ENCODE assay signal across 11 cellular contexts in the genomic region with DNA sequence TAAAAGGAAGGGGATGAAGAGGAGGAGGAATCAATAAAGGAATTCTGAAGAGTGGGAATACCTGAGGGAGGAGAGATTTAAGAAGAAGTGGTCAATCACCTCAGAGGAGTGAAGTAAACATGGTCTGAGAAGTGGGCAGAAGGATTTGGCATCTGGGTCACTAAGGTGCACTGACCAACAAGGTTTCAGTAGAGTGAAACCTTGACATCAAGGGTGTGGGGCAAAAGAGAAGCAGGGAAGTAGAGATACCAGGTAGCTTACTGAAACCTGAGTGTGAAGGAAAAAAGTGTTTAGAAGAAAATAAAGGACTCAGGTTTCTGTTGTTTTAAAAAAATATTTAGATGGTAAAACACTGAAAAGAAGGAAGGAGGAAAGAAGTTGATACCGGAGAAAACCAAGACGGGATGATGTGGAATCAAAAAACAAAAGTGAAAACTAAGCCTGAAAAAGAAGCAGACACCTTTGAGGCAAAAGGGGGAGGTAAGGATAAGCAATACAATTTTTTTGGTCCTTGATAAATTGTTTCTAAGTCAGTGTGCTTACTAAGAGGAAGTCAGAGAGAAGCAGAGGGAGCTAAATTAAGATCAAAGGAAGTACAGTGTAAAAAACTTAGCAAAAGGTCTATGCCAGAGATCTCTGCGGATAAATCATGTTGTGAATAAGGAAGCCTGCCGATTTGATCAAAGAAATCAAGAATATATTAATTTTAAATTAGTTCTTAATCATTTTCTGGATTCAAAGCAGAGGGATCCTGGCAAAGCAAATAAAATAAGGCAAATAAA.
DNase-seq lines count a peak whose midpoint lies in the region; ATAC-seq and TF ChIP-seq lines count a peak whose summit lies in the region.
"Had no signal": no experiment of that assay in that cellular context is flagged by ENCODE, and none has a peak within 500 bp of the region (broad histone marks: within the 10 kb centered on the region; RNA-seq: fewer than 3 reads in every experiment).

No MANE protein-coding gene starts in this region.

- H3K27me3 Mint-ChIP-seq in IgD-negative memory B cell, result no peaks in the 10 kb centered on the region
- H3K27me3 Mint-ChIP-seq in dendritic cell treated with granulocyte-macrophage colony-stimulating factor and Interleukin-4, amounts not matched to agents 40 ng/mL and 50 ng/mL, for 4 days, result no peaks in the 10 kb centered on the region

- no peak for TF ChIP-seq CTCF in GM12864 (IDR thresholded peaks at IDR 0.05; ENCODE audit: low read depth, low read length, missing control alignments)

- H3K4me1 Mint-ChIP-seq in IgD-negative memory B cell, result peaks cover 15 to 37% (median 24%) of the 10 kb centered on the region in 3 donors
- H3K4me1 Mint-ChIP-seq in dendritic cell treated with granulocyte-macrophage colony-stimulating factor and Interleukin-4, amounts not matched to agents 40 ng/mL and 50 ng/mL, for 4 days (ENCODE audit: low read depth), result peaks cover 13% of the 10 kb centered on the region

- intact Hi-C loops in dendritic cell treated with granulocyte-macrophage colony-stimulating factor and Interleukin-4, amounts not matched to agents 40 ng/mL and 50 ng/mL, for 4 days (cut with micrococcal nuclease), result no loop called here

- ATAC-seq in GM21381 (IDR thresholded peaks at IDR 0.05; ENCODE audit: unreplicated experiment), result peak; percentile 50
- no peak for ATAC-seq in GM18873 (IDR thresholded peaks at IDR 0.05; ENCODE audit: low FRiP score, unreplicated experiment)

- peak; percentile 8 for DNase-seq in GM12864 (ENCODE audit: low read depth)
- no peak for DNase-seq in DMS153 treated with DMSO at 0.1 percent for 48 hours (lab: John Stamatoyannopoulos, UW; ENCODE audit: unreplicated experiment)
- no peak for DNase-seq in NCI-H2081 (lab: John Stamatoyannopoulos, UW)
- DNase-seq in hippocampal formation (lab: John Stamatoyannopoulos, UW), result no peak
- DNase-seq: activated CD4-positive, alpha-beta T cell treated with anti-CD3 and anti-CD28 coated beads for 1 hour; NCI-H510A had no signal

- H3K9me3 Mint-ChIP-seq in IgD-negative memory B cell, result no peaks in the 10 kb centered on the region
- H3K9me3 Mint-ChIP-seq in dendritic cell treated with granulocyte-macrophage colony-stimulating factor and Interleukin-4, amounts not matched to agents 40 ng/mL and 50 ng/mL, for 4 days, result no peaks in the 10 kb centered on the region

- peak overlapping the region; percentile 2; the same call in 1 of the 2 replicates for H3K4me3 ChIP-seq in GM12864 (ENCODE audit: low read depth, low read length)
- H3K4me3 ChIP-seq: cardiac muscle cell had no signal

- peak overlapping the region; percentile 33 to 92 (median 70) for H3K4me3 Mint-ChIP-seq in IgD-negative memory B cell
- H3K4me3 Mint-ChIP-seq in dendritic cell treated with granulocyte-macrophage colony-stimulating factor and Interleukin-4, amounts not matched to agents 40 ng/mL and 50 ng/mL, for 4 days, result peak overlapping the region; percentile 8

- peak overlapping the region in 2 of 3 donors; percentile 69 to 79 for H3K27ac Mint-ChIP-seq in IgD-negative memory B cell
- H3K27ac Mint-ChIP-seq in dendritic cell treated with granulocyte-macrophage colony-stimulating factor and Interleukin-4, amounts not matched to agents 40 ng/mL and 50 ng/mL, for 4 days, result peak overlapping the region; percentile 21

- peaks cover 10% of the 10 kb centered on the region for H3K36me3 Mint-ChIP-seq in IgD-negative memory B cell
- H3K36me3 Mint-ChIP-seq in dendritic cell treated with granulocyte-macrophage colony-stimulating factor and Interleukin-4, amounts not matched to agents 40 ng/mL and 50 ng/mL, for 4 days (ENCODE audit: low read depth), result no peaks in the 10 kb centered on the region
